In genomic region chr7:14377646-14378266, GRCh38 we compare ENCODE assay signal across 15 cellular contexts.
DNase-seq lines count a peak whose midpoint lies in the region; ATAC-seq, FAIRE-seq and TF ChIP-seq lines count a peak whose summit lies in the region.
"Had no signal": no experiment of that assay in that cellular context is flagged by ENCODE, and none has a peak within 500 bp of the region (broad histone marks: within the 10 kb centered on the region; RNA-seq: fewer than 3 reads in every experiment).

No MANE protein-coding gene starts in this region.

- CTCF ChIA-PET in PC-3 (lab: Charles Lee): no interaction called here

- H3K4me1 ChIP-seq in astrocyte (ENCODE audit: insufficient read depth, low read length) (peaks cover 7% of the 10 kb centered on the region), left ventricle myocardium inferior (no peaks in the 10 kb centered on the region), smooth muscle cell (ENCODE audit: low read depth) (no peaks in the 10 kb centered on the region), PC-3 (ENCODE audit: insufficient read depth, low read length) (peaks cover 6% of the 10 kb centered on the region; the same call in 1 of the 2 replicates)

- no peaks in the 10 kb centered on the region for H3F3A ChIP-seq in smooth muscle cell (ENCODE audit: low read depth)
- H3F3A ChIP-seq in PC-3 (ENCODE audit: low read length, unreplicated experiment): no peaks in the 10 kb centered on the region

- WGBS in smooth muscle cell (ENCODE audit: low lambda C conversion rate): 80% methylated on average over 4 of the region's 4 CpGs

- no peaks in the 10 kb centered on the region for H3K36me3 Mint-ChIP-seq in astrocyte (ENCODE audit: low read depth, unreplicated experiment)
- H3K36me3 Mint-ChIP-seq in natural killer cell treated with Interleukin-12 subunit alpha and Interleukin-12 subunit beta and Interleukin-15 and Interleukin-18, amount 100 ng/mL, for 72 hours: no peaks in the 10 kb centered on the region
- H3K36me3 Mint-ChIP-seq: activated naive CD4-positive, alpha-beta T cell treated with anti-CD3 and anti-CD28 coated beads, Interleukin-2, amount 10 ng/mL, durations not matched to agents 7 days and 5 days had no signal

- H3K36me3 ChIP-seq in GM06990 (ENCODE audit: control insufficient read depth, insufficient read depth, low read length) (no peaks in the 10 kb centered on the region), astrocyte (ENCODE audit: insufficient read depth, low read length) (no peaks in the 10 kb centered on the region), left ventricle myocardium inferior (no peaks in the 10 kb centered on the region), smooth muscle cell (ENCODE audit: low read depth) (no peaks in the 10 kb centered on the region), PC-3 (ENCODE audit: low read depth, low read length) (no peaks in the 10 kb centered on the region)
- H3K36me3 ChIP-seq: thoracic aorta had no signal

- H3K4me3 ChIP-seq in GM06990 (replicated peaks; ENCODE audit: low read depth, low read length): peak overlapping the region; percentile 42; the same call in 1 of the 2 replicates
- no peak overlapping the region for H3K4me3 ChIP-seq in astrocyte (ENCODE audit: insufficient read depth, low read depth, low read length)
- H3K4me3 ChIP-seq in left ventricle myocardium inferior: no peak overlapping the region
- no peak overlapping the region for H3K4me3 ChIP-seq in smooth muscle cell
- no peak overlapping the region for H3K4me3 ChIP-seq in PC-3 (ENCODE audit: low read length)
- H3K4me3 ChIP-seq: skin epidermis, thoracic aorta had no signal

- BruUV-seq in PC-3 (replicated peaks; lab: Mats Ljungman, UMichigan): no TSS peak

- H4K20me1 ChIP-seq in astrocyte (ENCODE audit: insufficient read depth, low read length) (no peaks in the 10 kb centered on the region), smooth muscle cell (ENCODE audit: low read depth) (no peaks in the 10 kb centered on the region), PC-3 (ENCODE audit: low read length) (no peaks in the 10 kb centered on the region)

- no peak for ATAC-seq in natural killer cell treated with Interleukin-12 subunit alpha and Interleukin-12 subunit beta and Interleukin-15 and Interleukin-18, amount 100 ng/mL, for 72 hours
- no peak for ATAC-seq in PC-3

- TF ChIP-seq CTCF in GM06990 (IDR thresholded peaks at IDR 0.05; ENCODE audit: insufficient read depth, low read length, poor library complexity, severe bottlenecking) (no peak), astrocyte (IDR thresholded peaks at IDR 0.05; ENCODE audit: insufficient read depth, low read depth, low read length) (no peak), left ventricle myocardium inferior (IDR thresholded peaks at IDR 0.05; ENCODE audit: borderline replicate concordance) (no peak), smooth muscle cell (IDR thresholded peaks at IDR 0.05; ENCODE audit: borderline replicate concordance, insufficient read depth, poor library complexity, severe bottlenecking) (no peak), PC-3 (conservative IDR thresholded peaks at IDR 0.05; ENCODE audit: low read depth, low read length) (no peak)

- H3K4me2 ChIP-seq in astrocyte (ENCODE audit: low read length) (peak overlapping the region; percentile 35), smooth muscle cell (no peak overlapping the region), PC-3 (ENCODE audit: low read length) (no peak overlapping the region)

- H3K27ac ChIP-seq in astrocyte (ENCODE audit: low read depth, low read length) (peak overlapping the region; percentile 37), left ventricle myocardium inferior (replicated peaks) (peak overlapping the region; percentile 30), smooth muscle cell (ENCODE audit: low read depth) (no peak overlapping the region), PC-3 (ENCODE audit: low read length) (no peak overlapping the region)
- H3K27ac ChIP-seq: thoracic aorta had no signal

- H3K4me3 Mint-ChIP-seq in astrocyte (ENCODE audit: unreplicated experiment): no peak overlapping the region
- H3K4me3 Mint-ChIP-seq in natural killer cell treated with Interleukin-12 subunit alpha and Interleukin-12 subunit beta and Interleukin-15 and Interleukin-18, amount 100 ng/mL, for 72 hours: no peak overlapping the region
- H3K4me3 Mint-ChIP-seq: activated naive CD4-positive, alpha-beta T cell treated with anti-CD3 and anti-CD28 coated beads, Interleukin-2, amount 10 ng/mL, durations not matched to agents 7 days and 5 days had no signal

- POLR2A ChIA-PET in PC-3 (lab: Charles Lee; ENCODE audit: unreplicated experiment): no interaction called here

- no peaks in the 10 kb centered on the region for H3K9me3 Mint-ChIP-seq in astrocyte (ENCODE audit: unreplicated experiment)
- peaks cover 14% of the 10 kb centered on the region for H3K9me3 Mint-ChIP-seq in natural killer cell treated with Interleukin-12 subunit alpha and Interleukin-12 subunit beta and Interleukin-15 and Interleukin-18, amount 100 ng/mL, for 72 hours

- H3K27ac Mint-ChIP-seq in astrocyte (ENCODE audit: unreplicated experiment): no peak overlapping the region
- no peak overlapping the region for H3K27ac Mint-ChIP-seq in natural killer cell treated with Interleukin-12 subunit alpha and Interleukin-12 subunit beta and Interleukin-15 and Interleukin-18, amount 100 ng/mL, for 72 hours
- H3K27ac Mint-ChIP-seq: activated naive CD4-positive, alpha-beta T cell treated with anti-CD3 and anti-CD28 coated beads, Interleukin-2, amount 10 ng/mL, durations not matched to agents 7 days and 5 days had no signal

- H2AFZ ChIP-seq in astrocyte (ENCODE audit: low read depth, low read length) (no peak overlapping the region), smooth muscle cell (ENCODE audit: low read depth) (peak overlapping the region; percentile 52), PC-3 (ENCODE audit: low read length) (no peak overlapping the region)

- no peak for DNase-seq in GM06990 (ENCODE audit: extremely low read depth, insufficient read length)
- DNase-seq in astrocyte (ENCODE audit: low read depth): peak; percentile 77
- no peak for DNase-seq in left ventricle myocardium inferior
- DNase-seq in smooth muscle cell (lab: John Stamatoyannopoulos, UW; ENCODE audit: unreplicated experiment): no peak
- DNase-seq in natural killer cell treated with Interleukin-12 subunit alpha and Interleukin-12 subunit beta and Interleukin-15 and Interleukin-18, amount 100 ng/mL, for 72 hours (ENCODE audit: low spot score): no peak
- no peak for DNase-seq in NCI-H1694 (lab: John Stamatoyannopoulos, UW)
- no peak for DNase-seq in PC-3
- DNase-seq: activated naive CD4-positive, alpha-beta T cell treated with anti-CD3 and anti-CD28 coated beads, Interleukin-2, amount 10 ng/mL, durations not matched to agents 7 days and 5 days; NCI-H2029 treated with DMSO at 0.1 percent for 48 hours; SHP77 had no signal

- intact Hi-C loops in left ventricle myocardium inferior (cut with micrococcal nuclease) (no loop called here), PC-3 (cut with micrococcal nuclease) (no loop called here)

- H3K27me3 ChIP-seq in GM06990 (replicated peaks; ENCODE audit: control insufficient read depth, insufficient read depth, low read length): no peaks in the 10 kb centered on the region
- no peaks in the 10 kb centered on the region for H3K27me3 ChIP-seq in astrocyte (ENCODE audit: insufficient read depth, low read length)
- H3K27me3 ChIP-seq in left ventricle myocardium inferior (ENCODE audit: low read depth): no peaks in the 10 kb centered on the region
- H3K27me3 ChIP-seq in smooth muscle cell (ENCODE audit: low read depth): no peaks in the 10 kb centered on the region
- H3K27me3 ChIP-seq in PC-3 (ENCODE audit: low read length): no peaks in the 10 kb centered on the region

- no peaks in the 10 kb centered on the region for H3K27me3 Mint-ChIP-seq in astrocyte (ENCODE audit: low read depth, unreplicated experiment)
- H3K27me3 Mint-ChIP-seq in natural killer cell treated with Interleukin-12 subunit alpha and Interleukin-12 subunit beta and Interleukin-15 and Interleukin-18, amount 100 ng/mL, for 72 hours: no peaks in the 10 kb centered on the region
- H3K27me3 Mint-ChIP-seq: activated naive CD4-positive, alpha-beta T cell treated with anti-CD3 and anti-CD28 coated beads, Interleukin-2, amount 10 ng/mL, durations not matched to agents 7 days and 5 days had no signal

- H3K4me1 Mint-ChIP-seq in astrocyte (ENCODE audit: low read depth, unreplicated experiment): peaks cover 6% of the 10 kb centered on the region
- no peaks in the 10 kb centered on the region for H3K4me1 Mint-ChIP-seq in natural killer cell treated with Interleukin-12 subunit alpha and Interleukin-12 subunit beta and Interleukin-15 and Interleukin-18, amount 100 ng/mL, for 72 hours (ENCODE audit: low read depth in 2 of 2)
- H3K4me1 Mint-ChIP-seq: activated naive CD4-positive, alpha-beta T cell treated with anti-CD3 and anti-CD28 coated beads, Interleukin-2, amount 10 ng/mL, durations not matched to agents 7 days and 5 days had no signal

- H3K79me2 ChIP-seq in astrocyte (ENCODE audit: insufficient read depth, low read length) (no peaks in the 10 kb centered on the region), smooth muscle cell (ENCODE audit: low read depth) (no peaks in the 10 kb centered on the region), PC-3 (ENCODE audit: low read length) (no peaks in the 10 kb centered on the region)

- FAIRE-seq in astrocyte (lab: Jason Lieb, UNC): peak; percentile 37
- FAIRE-seq: colon, D721Med, islet of Langerhans had no signal

- H3K9me3 ChIP-seq in astrocyte (ENCODE audit: insufficient read depth, low read depth, low read length) (no peaks in the 10 kb centered on the region), left ventricle myocardium inferior (replicated peaks) (no peaks in the 10 kb centered on the region), smooth muscle cell (replicated peaks; ENCODE audit: low read depth) (no peaks in the 10 kb centered on the region), PC-3 (ENCODE audit: low read length) (no peaks in the 10 kb centered on the region)
- H3K9me3 ChIP-seq: thoracic aorta had no signal

- H3K9ac ChIP-seq in astrocyte (ENCODE audit: low read length) (no peak overlapping the region), smooth muscle cell (ENCODE audit: low read depth) (no peak overlapping the region), PC-3 (ENCODE audit: low read length) (no peak overlapping the region)

- H3K9me2 ChIP-seq in PC-3 (replicated peaks; ENCODE audit: low read length): no peaks in the 10 kb centered on the region

Comparison
In these comparisons a context has a peak if more than half of its experiments do, and no peak if none do; other contexts are left out.
1. H3K27ac ChIP-seq: peak in astrocyte (single experiment) and left ventricle myocardium inferior (single experiment); none in smooth muscle cell (single experiment) and PC-3 (single experiment).